ENCODE assay signal across 1 cellular context in the genomic region with DNA sequence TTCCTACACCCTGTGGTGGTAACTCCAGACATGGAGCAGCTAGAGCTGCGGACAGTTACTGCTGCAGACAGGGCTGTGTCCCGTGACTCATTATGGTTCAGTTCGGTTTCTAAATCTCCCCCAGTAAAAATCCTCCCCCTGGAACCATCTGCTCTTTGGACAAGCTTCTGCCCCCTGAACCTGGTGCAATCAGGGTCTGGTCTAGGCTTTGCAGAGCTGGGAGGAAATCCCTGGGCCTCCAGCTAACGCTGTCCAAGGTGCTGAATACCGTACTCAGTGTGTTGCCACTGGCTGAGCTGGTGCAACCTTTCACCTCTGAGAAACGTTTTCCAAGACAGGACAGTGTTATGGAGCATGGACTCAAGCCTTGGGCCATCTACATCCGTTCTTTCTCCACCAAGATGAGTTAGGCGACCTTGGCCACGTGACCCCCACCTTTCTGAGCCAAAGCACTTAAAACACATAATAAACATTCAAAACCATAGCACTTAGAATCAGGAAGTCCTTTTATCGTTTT.
TF ChIP-seq lines count a peak whose summit lies in the region.

No MANE protein-coding gene starts in this region.

TF ChIP-seq in HepG2, 621 proteins besides CTCF, POLR2A, EP300 and RAD21 (continued from another document and continues in another):
- TF ChIP-seq, protein P1, sequence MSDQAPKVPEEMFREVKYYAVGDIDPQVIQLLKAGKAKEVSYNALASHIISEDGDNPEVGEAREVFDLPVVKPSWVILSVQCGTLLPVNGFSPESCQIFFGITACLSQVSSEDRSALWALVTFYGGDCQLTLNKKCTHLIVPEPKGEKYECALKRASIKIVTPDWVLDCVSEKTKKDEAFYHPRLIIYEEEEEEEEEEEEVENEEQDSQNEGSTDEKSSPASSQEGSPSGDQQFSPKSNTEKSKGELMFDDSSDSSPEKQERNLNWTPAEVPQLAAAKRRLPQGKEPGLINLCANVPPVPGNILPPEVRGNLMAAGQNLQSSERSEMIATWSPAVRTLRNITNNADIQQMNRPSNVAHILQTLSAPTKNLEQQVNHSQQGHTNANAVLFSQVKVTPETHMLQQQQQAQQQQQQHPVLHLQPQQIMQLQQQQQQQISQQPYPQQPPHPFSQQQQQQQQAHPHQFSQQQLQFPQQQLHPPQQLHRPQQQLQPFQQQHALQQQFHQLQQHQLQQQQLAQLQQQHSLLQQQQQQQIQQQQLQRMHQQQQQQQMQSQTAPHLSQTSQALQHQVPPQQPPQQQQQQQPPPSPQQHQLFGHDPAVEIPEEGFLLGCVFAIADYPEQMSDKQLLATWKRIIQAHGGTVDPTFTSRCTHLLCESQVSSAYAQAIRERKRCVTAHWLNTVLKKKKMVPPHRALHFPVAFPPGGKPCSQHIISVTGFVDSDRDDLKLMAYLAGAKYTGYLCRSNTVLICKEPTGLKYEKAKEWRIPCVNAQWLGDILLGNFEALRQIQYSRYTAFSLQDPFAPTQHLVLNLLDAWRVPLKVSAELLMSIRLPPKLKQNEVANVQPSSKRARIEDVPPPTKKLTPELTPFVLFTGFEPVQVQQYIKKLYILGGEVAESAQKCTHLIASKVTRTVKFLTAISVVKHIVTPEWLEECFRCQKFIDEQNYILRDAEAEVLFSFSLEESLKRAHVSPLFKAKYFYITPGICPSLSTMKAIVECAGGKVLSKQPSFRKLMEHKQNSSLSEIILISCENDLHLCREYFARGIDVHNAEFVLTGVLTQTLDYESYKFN (CRISPR knock-in tag; conservative IDR thresholded peaks at IDR 0.05) = peak; percentile 30; the same call in 1 of the 2 replicates
- TF ChIP-seq ZNF10 (CRISPR knock-in tag; IDR thresholded peaks at IDR 0.05; ENCODE audit: borderline replicate concordance, low read depth) (no peak), FOXJ3 (CRISPR knock-in tag; IDR thresholded peaks at IDR 0.05; ENCODE audit: borderline replicate concordance) (no peak), ZNF17 (CRISPR knock-in tag; IDR thresholded peaks at IDR 0.05) (no peak), NBN (conservative IDR thresholded peaks at IDR 0.05) (no peak), ZNF329 (CRISPR knock-in tag; IDR thresholded peaks at IDR 0.05; ENCODE audit: low read depth) (0 out of 2 replicates have a peak, but pooled peaks have one; percentile 67), ARNT2 (CRISPR knock-in tag; IDR thresholded peaks at IDR 0.05; ENCODE audit: low read depth) (peak; percentile 86), PHF21A (CRISPR knock-in tag; IDR thresholded peaks at IDR 0.05) (no peak), ZSCAN31 (CRISPR knock-in tag; IDR thresholded peaks at IDR 0.05; ENCODE audit: low read depth) (no peak; the same call in 1 of the 2 replicates), ZNF180 (CRISPR knock-in tag; IDR thresholded peaks at IDR 0.05; ENCODE audit: borderline replicate concordance, low read depth) (no peak), ZNF432 (CRISPR knock-in tag; IDR thresholded peaks at IDR 0.05; ENCODE audit: borderline replicate concordance) (no peak), ZNF543 (CRISPR knock-in tag; IDR thresholded peaks at IDR 0.05) (no peak; the same call in 1 of the 2 replicates), ZNF644 (CRISPR knock-in tag; IDR thresholded peaks at IDR 0.05; ENCODE audit: low read depth) (peak; percentile 88), HES4 (CRISPR knock-in tag; IDR thresholded peaks at IDR 0.05; ENCODE audit: borderline replicate concordance) (peak; percentile 99), ZNF296 (CRISPR knock-in tag; conservative IDR thresholded peaks at IDR 0.05) (peak; percentile 92), MAFK (conservative IDR thresholded peaks at IDR 0.05 in 1 of 2, IDR thresholded peaks at IDR 0.05 in 1 of 2; ENCODE audit: low read length in 2 of 2) (no peak), NFE2 (CRISPR knock-in tag; IDR thresholded peaks at IDR 0.05) (no peak), HNF4A (CRISPR knock-in tag; IDR thresholded peaks at IDR 0.05) (peak; percentile 55; the same call in 1 of the 2 replicates), KLF16 (CRISPR knock-in tag; IDR thresholded peaks at IDR 0.05) (peak in 1 of 2 experiments; percentile 92; a peak in 2 of 4 replicates), ZNF24 (IDR thresholded peaks at IDR 0.05) (no peak), TAF15 (IDR thresholded peaks at IDR 0.05; ENCODE audit: low read depth, low read length, poor library complexity, severe bottlenecking) (no peak), SIX1 (CRISPR knock-in tag; IDR thresholded peaks at IDR 0.05; ENCODE audit: borderline replicate concordance) (no peak), TAF1 (CRISPR knock-in tag; IDR thresholded peaks at IDR 0.05) (0 out of 2 replicates have a peak, but pooled peaks have one; percentile 23), ZNF773 (CRISPR knock-in tag; IDR thresholded peaks at IDR 0.05; ENCODE audit: borderline replicate concordance) (peak; percentile 96), ZNF256 (CRISPR knock-in tag; conservative IDR thresholded peaks at IDR 0.05) (peak; percentile 94), MAZ (IDR thresholded peaks at IDR 0.05; ENCODE audit: borderline replicate concordance, low read depth, low read length) (no peak), MAZ (CRISPR knock-in tag; IDR thresholded peaks at IDR 0.05; ENCODE audit: low read depth) (no peak), TRIM24 (CRISPR knock-in tag; IDR thresholded peaks at IDR 0.05) (no peak), PRPF4 (IDR thresholded peaks at IDR 0.05; ENCODE audit: low read depth, low read length, poor library complexity, severe bottlenecking) (no peak), ATAD3A (CRISPR knock-in tag; IDR thresholded peaks at IDR 0.05) (peak; percentile 92), SOX13 (IDR thresholded peaks at IDR 0.05) (no peak), SOX13 (CRISPR knock-in tag; conservative IDR thresholded peaks at IDR 0.05 in 1 of 2, IDR thresholded peaks at IDR 0.05 in 1 of 2) (peak in 1 of 2 experiments; percentile 56; a peak in 2 of 4 replicates), SRSF4 (IDR thresholded peaks at IDR 0.05; ENCODE audit: low read depth, low read length, poor library complexity, severe bottlenecking) (no peak)
- TF ChIP-seq, protein P2, sequence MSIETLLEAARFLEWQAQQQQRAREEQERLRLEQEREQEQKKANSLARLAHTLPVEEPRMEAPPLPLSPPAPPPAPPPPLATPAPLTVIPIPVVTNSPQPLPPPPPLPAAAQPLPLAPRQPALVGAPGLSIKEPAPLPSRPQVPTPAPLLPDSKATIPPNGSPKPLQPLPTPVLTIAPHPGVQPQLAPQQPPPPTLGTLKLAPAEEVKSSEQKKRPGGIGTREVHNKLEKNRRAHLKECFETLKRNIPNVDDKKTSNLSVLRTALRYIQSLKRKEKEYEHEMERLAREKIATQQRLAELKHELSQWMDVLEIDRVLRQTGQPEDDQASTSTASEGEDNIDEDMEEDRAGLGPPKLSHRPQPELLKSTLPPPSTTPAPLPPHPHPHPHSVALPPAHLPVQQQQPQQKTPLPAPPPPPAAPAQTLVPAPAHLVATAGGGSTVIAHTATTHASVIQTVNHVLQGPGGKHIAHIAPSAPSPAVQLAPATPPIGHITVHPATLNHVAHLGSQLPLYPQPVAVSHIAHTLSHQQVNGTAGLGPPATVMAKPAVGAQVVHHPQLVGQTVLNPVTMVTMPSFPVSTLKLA (IDR thresholded peaks at IDR 0.05) = no peak
- TF ChIP-seq, protein P3, sequence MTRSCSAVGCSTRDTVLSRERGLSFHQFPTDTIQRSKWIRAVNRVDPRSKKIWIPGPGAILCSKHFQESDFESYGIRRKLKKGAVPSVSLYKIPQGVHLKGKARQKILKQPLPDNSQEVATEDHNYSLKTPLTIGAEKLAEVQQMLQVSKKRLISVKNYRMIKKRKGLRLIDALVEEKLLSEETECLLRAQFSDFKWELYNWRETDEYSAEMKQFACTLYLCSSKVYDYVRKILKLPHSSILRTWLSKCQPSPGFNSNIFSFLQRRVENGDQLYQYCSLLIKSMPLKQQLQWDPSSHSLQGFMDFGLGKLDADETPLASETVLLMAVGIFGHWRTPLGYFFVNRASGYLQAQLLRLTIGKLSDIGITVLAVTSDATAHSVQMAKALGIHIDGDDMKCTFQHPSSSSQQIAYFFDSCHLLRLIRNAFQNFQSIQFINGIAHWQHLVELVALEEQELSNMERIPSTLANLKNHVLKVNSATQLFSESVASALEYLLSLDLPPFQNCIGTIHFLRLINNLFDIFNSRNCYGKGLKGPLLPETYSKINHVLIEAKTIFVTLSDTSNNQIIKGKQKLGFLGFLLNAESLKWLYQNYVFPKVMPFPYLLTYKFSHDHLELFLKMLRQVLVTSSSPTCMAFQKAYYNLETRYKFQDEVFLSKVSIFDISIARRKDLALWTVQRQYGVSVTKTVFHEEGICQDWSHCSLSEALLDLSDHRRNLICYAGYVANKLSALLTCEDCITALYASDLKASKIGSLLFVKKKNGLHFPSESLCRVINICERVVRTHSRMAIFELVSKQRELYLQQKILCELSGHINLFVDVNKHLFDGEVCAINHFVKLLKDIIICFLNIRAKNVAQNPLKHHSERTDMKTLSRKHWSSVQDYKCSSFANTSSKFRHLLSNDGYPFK (CRISPR knock-in tag; IDR thresholded peaks at IDR 0.05; ENCODE audit: borderline replicate concordance) = no peak
- TF ChIP-seq, protein P4, sequence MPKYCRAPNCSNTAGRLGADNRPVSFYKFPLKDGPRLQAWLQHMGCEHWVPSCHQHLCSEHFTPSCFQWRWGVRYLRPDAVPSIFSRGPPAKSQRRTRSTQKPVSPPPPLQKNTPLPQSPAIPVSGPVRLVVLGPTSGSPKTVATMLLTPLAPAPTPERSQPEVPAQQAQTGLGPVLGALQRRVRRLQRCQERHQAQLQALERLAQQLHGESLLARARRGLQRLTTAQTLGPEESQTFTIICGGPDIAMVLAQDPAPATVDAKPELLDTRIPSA (CRISPR knock-in tag; IDR thresholded peaks at IDR 0.05; ENCODE audit: borderline replicate concordance) = no peak
- TF ChIP-seq, protein P5, sequence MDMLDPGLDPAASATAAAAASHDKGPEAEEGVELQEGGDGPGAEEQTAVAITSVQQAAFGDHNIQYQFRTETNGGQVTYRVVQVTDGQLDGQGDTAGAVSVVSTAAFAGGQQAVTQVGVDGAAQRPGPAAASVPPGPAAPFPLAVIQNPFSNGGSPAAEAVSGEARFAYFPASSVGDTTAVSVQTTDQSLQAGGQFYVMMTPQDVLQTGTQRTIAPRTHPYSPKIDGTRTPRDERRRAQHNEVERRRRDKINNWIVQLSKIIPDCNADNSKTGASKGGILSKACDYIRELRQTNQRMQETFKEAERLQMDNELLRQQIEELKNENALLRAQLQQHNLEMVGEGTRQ (IDR thresholded peaks at IDR 0.05; ENCODE audit: low read depth, low read length) = no peak
- TF ChIP-seq, protein P5 (CRISPR knock-in tag; IDR thresholded peaks at IDR 0.05; ENCODE audit: borderline replicate concordance) = no peak
- TF ChIP-seq, protein P6, sequence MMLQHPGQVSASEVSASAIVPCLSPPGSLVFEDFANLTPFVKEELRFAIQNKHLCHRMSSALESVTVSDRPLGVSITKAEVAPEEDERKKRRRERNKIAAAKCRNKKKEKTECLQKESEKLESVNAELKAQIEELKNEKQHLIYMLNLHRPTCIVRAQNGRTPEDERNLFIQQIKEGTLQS (CRISPR knock-in tag; IDR thresholded peaks at IDR 0.05) = peak; percentile 65; the same call in 1 of the 2 replicates
- TF ChIP-seq, protein P7, sequence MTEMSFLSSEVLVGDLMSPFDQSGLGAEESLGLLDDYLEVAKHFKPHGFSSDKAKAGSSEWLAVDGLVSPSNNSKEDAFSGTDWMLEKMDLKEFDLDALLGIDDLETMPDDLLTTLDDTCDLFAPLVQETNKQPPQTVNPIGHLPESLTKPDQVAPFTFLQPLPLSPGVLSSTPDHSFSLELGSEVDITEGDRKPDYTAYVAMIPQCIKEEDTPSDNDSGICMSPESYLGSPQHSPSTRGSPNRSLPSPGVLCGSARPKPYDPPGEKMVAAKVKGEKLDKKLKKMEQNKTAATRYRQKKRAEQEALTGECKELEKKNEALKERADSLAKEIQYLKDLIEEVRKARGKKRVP (CRISPR knock-in tag; IDR thresholded peaks at IDR 0.05) = peak in 1 of 2 experiments; percentile 56; a peak in 1 of 4 replicates
- TF ChIP-seq, protein P8, sequence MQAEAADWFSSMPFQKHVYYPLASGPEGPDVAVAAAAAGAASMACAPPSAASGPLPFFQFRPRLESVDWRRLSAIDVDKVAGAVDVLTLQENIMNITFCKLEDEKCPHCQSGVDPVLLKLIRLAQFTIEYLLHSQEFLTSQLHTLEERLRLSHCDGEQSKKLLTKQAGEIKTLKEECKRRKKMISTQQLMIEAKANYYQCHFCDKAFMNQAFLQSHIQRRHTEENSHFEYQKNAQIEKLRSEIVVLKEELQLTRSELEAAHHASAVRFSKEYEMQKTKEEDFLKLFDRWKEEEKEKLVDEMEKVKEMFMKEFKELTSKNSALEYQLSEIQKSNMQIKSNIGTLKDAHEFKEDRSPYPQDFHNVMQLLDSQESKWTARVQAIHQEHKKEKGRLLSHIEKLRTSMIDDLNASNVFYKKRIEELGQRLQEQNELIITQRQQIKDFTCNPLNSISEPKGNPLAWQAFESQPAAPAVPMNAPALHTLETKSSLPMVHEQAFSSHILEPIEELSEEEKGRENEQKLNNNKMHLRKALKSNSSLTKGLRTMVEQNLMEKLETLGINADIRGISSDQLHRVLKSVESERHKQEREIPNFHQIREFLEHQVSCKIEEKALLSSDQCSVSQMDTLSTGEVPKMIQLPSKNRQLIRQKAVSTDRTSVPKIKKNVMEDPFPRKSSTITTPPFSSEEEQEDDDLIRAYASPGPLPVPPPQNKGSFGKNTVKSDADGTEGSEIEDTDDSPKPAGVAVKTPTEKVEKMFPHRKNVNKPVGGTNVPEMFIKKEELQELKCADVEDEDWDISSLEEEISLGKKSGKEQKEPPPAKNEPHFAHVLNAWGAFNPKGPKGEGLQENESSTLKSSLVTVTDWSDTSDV (CRISPR knock-in tag; IDR thresholded peaks at IDR 0.05) = no peak
- TF ChIP-seq, protein P9, sequence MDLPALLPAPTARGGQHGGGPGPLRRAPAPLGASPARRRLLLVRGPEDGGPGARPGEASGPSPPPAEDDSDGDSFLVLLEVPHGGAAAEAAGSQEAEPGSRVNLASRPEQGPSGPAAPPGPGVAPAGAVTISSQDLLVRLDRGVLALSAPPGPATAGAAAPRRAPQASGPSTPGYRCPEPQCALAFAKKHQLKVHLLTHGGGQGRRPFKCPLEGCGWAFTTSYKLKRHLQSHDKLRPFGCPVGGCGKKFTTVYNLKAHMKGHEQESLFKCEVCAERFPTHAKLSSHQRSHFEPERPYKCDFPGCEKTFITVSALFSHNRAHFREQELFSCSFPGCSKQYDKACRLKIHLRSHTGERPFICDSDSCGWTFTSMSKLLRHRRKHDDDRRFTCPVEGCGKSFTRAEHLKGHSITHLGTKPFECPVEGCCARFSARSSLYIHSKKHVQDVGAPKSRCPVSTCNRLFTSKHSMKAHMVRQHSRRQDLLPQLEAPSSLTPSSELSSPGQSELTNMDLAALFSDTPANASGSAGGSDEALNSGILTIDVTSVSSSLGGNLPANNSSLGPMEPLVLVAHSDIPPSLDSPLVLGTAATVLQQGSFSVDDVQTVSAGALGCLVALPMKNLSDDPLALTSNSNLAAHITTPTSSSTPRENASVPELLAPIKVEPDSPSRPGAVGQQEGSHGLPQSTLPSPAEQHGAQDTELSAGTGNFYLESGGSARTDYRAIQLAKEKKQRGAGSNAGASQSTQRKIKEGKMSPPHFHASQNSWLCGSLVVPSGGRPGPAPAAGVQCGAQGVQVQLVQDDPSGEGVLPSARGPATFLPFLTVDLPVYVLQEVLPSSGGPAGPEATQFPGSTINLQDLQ (CRISPR knock-in tag; IDR thresholded peaks at IDR 0.05) = peak; percentile 75; the same call in 1 of the 2 replicates
